Comparison of ENCODE assay signal across 24 cellular contexts in the genomic region with DNA sequence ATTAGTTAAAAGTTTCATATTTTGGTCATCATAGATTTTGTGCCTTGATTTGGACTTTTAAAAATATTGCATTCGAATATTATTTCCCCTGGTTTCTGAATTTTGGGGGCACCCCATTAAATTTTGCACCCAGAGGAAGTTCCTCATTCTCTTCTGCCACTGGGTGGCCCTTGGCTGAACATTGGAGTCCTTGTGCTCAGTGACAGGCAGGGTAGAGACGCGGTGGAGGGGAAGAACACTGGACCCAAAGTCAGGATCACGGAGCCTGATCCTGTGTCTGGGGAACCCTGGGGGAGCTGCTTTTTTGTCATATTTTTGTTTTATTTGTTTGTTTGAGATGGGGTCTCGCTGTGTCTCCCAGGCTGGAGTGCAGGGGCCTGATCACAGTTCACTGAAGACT.
DNase-seq lines count a peak whose midpoint lies in the region; ATAC-seq and TF ChIP-seq lines count a peak whose summit lies in the region.
"Had no signal": no experiment of that assay in that cellular context is flagged by ENCODE, and none has a peak within 500 bp of the region (broad histone marks: within the 10 kb centered on the region; RNA-seq: fewer than 3 reads in every experiment).

No MANE protein-coding gene starts in this region.

- no peaks in the 10 kb centered on the region for H3K9me3 Mint-ChIP-seq in chondrocyte (ENCODE audit: low read depth)
- H3K9me3 Mint-ChIP-seq: activated naive CD8-positive, alpha-beta T cell treated with anti-CD3 and anti-CD28 coated beads, Interleukin-2, amount 10 ng/mL, durations not matched to agents 7 days and 5 days; CD4-positive, alpha-beta memory T cell; mesothelial cell of epicardium had no signal

- H3K27ac ChIP-seq in left ventricle myocardium inferior (replicated peaks) (peak overlapping the region; percentile 39), mesenchymal stem cell (ENCODE audit: low read length, poor library complexity, severe bottlenecking) (no peak overlapping the region), upper lobe of left lung (peak overlapping the region; percentile 71 to 89 (median 88)), PC-3 (ENCODE audit: low read length) (no peak overlapping the region)

- intact Hi-C loops in left ventricle myocardium inferior (cut with micrococcal nuclease): no loop called here
- intact Hi-C loops in Right ventricle myocardium superior (cut with DNase I): no loop called here
- intact Hi-C loops in PC-3 (cut with micrococcal nuclease): no loop called here

- POLR2A ChIA-PET in PC-3 (lab: Charles Lee; ENCODE audit: unreplicated experiment): no interaction called here

- no peak for TF ChIP-seq POLR2A in upper lobe of left lung (IDR thresholded peaks at IDR 0.05)

- TF ChIP-seq EP300 in upper lobe of left lung (IDR thresholded peaks at IDR 0.05): no peak

- no peak overlapping the region for H3K4me2 ChIP-seq in mesenchymal stem cell (ENCODE audit: low read length, poor library complexity, severe bottlenecking)
- H3K4me2 ChIP-seq in PC-3 (ENCODE audit: low read length): no peak overlapping the region

- no peak overlapping the region for H3K4ac ChIP-seq in mesenchymal stem cell (ENCODE audit: low read depth in 1 of 2, low read length in 2 of 2)

- no peaks in the 10 kb centered on the region for H3K36me3 Mint-ChIP-seq in chondrocyte (ENCODE audit: low read depth)
- H3K36me3 Mint-ChIP-seq: mesothelial cell of epicardium had no signal

- no peaks in the 10 kb centered on the region for H4K20me1 ChIP-seq in PC-3 (ENCODE audit: low read length)

- H4K8ac ChIP-seq in mesenchymal stem cell (ENCODE audit: low read length): no peak overlapping the region

- no peak overlapping the region for H3K23ac ChIP-seq in mesenchymal stem cell (ENCODE audit: low read length in 2 of 2)

- H3K4me3 ChIP-seq in left ventricle myocardium inferior: no peak overlapping the region
- no peak overlapping the region for H3K4me3 ChIP-seq in mesenchymal stem cell (ENCODE audit: insufficient read depth in 1 of 2, low read depth in 1 of 2, low read length in 2 of 2)
- H3K4me3 ChIP-seq in upper lobe of left lung: no peak overlapping the region
- H3K4me3 ChIP-seq in PC-3 (ENCODE audit: low read length): no peak overlapping the region
- H3K4me3 ChIP-seq: body of pancreas had no signal

- H3F3A ChIP-seq in PC-3 (ENCODE audit: low read length, unreplicated experiment): no peaks in the 10 kb centered on the region

- no peak overlapping the region for H2AK5ac ChIP-seq in mesenchymal stem cell (ENCODE audit: low read length, severe bottlenecking)

- no peak overlapping the region for H2BK120ac ChIP-seq in mesenchymal stem cell (ENCODE audit: low read depth, low read length)

- TF ChIP-seq CTCF in left ventricle myocardium inferior (IDR thresholded peaks at IDR 0.05; ENCODE audit: borderline replicate concordance): no peak
- no peak for TF ChIP-seq CTCF in chondrocyte (IDR thresholded peaks at IDR 0.05)
- no peak for TF ChIP-seq CTCF in upper lobe of left lung (IDR thresholded peaks at IDR 0.05)
- no peak for TF ChIP-seq CTCF in PC-3 (conservative IDR thresholded peaks at IDR 0.05; ENCODE audit: low read depth, low read length)

- H3K18ac ChIP-seq in mesenchymal stem cell (ENCODE audit: low read depth in 1 of 2, low read length in 2 of 2): no peak overlapping the region

- H4K91ac ChIP-seq in mesenchymal stem cell (ENCODE audit: low read length): no peak overlapping the region

- no peak overlapping the region for H3K4me3 Mint-ChIP-seq in chondrocyte (ENCODE audit: unreplicated experiment)
- H3K4me3 Mint-ChIP-seq: mesothelial cell of epicardium had no signal

- H3K14ac ChIP-seq in mesenchymal stem cell (ENCODE audit: low read length in 2 of 2): no peak overlapping the region

- peaks cover 46% of the 10 kb centered on the region for H3K36me3 ChIP-seq in left ventricle myocardium inferior
- H3K36me3 ChIP-seq in mesenchymal stem cell (ENCODE audit: control insufficient read depth in 1 of 2, insufficient read depth in 2 of 2, low read depth in 1 of 2, low read length in 2 of 2): peaks cover 7 to 27% of the 10 kb centered on the region in 2 experiments
- peaks cover 7 to 56% (median 26%) of the 10 kb centered on the region in 4 donors for H3K36me3 ChIP-seq in upper lobe of left lung
- no peaks in the 10 kb centered on the region for H3K36me3 ChIP-seq in PC-3 (ENCODE audit: low read depth, low read length)

- no peak overlapping the region for H2AFZ ChIP-seq in mesenchymal stem cell (ENCODE audit: low read depth, low read length)
- H2AFZ ChIP-seq in PC-3 (ENCODE audit: low read length): no peak overlapping the region

- no peak overlapping the region for H2BK12ac ChIP-seq in mesenchymal stem cell (ENCODE audit: low read length in 2 of 2)

- no peak overlapping the region for H2BK5ac ChIP-seq in mesenchymal stem cell (ENCODE audit: low read depth, low read length, poor library complexity, severe bottlenecking)

- no TSS peak for BruUV-seq in PC-3 (replicated peaks; lab: Mats Ljungman, UMichigan)

- no peak for ATAC-seq in Right ventricle myocardium superior (ENCODE audit: poor library complexity)
- no peak for ATAC-seq in upper lobe of left lung (ENCODE audit: low FRiP score in 2 of 2)
- no peak for ATAC-seq in PC-3
- ATAC-seq: body of pancreas, HCT116 had no signal

- DNase-seq in left ventricle myocardium inferior (no peak), Right ventricle myocardium superior (no peak), chondrocyte (ENCODE audit: low spot score) (peak; percentile 24), mesenchymal stem cell (no peak), upper lobe of left lung (no peak), NCI-H146 (lab: John Stamatoyannopoulos, UW) (no peak), DMS53 treated with DMSO at 0.1 percent for 48 hours (lab: John Stamatoyannopoulos, UW; ENCODE audit: unreplicated experiment) (no peak), PC-3 (no peak)
- DNase-seq: ACHN; activated CD4-positive, alpha-beta T cell treated with anti-CD3 and anti-CD28 coated beads, Interleukin-2, amount 50 U/mL, for 1 hour; activated naive CD8-positive, alpha-beta T cell treated with anti-CD3 and anti-CD28 coated beads, Interleukin-2, amount 10 ng/mL, durations not matched to agents 7 days and 5 days; CD4-positive, alpha-beta memory T cell; cortex of kidney; DMS79; foreskin melanocyte; hypothalamus; MM.1S; NCI-H2029 treated with DMSO at 0.1 percent for 48 hours; RPMI8226; stimulated activated CD4-positive, alpha-beta T cell treated with anti-CD3 and anti-CD28 coated beads, Interleukin-12 subunit alpha, Interleukin-12 subunit beta, amount 100 ng/mL, for 4 hours; SW 1271 had no signal

- peaks cover 41% of the 10 kb centered on the region for H3K4me1 ChIP-seq in left ventricle myocardium inferior
- peaks cover 7% of the 10 kb centered on the region for H3K4me1 ChIP-seq in mesenchymal stem cell (ENCODE audit: control insufficient read depth, insufficient read depth, low read depth, low read length)
- H3K4me1 ChIP-seq in upper lobe of left lung: peaks cover 19 to 51% (median 41%) of the 10 kb centered on the region in 4 donors
- H3K4me1 ChIP-seq in PC-3 (ENCODE audit: insufficient read depth, low read length): peaks cover 23% of the 10 kb centered on the region
- H3K4me1 ChIP-seq: body of pancreas had no signal

- no peaks in the 10 kb centered on the region for H3K9me3 ChIP-seq in left ventricle myocardium inferior (replicated peaks)
- no peaks in the 10 kb centered on the region for H3K9me3 ChIP-seq in mesenchymal stem cell (ENCODE audit: control insufficient read depth, low read length)
- H3K9me3 ChIP-seq in upper lobe of left lung: no peaks in the 10 kb centered on the region
- H3K9me3 ChIP-seq in PC-3 (ENCODE audit: low read length): no peaks in the 10 kb centered on the region
- H3K9me3 ChIP-seq: body of pancreas had no signal

- H3K27me3 Mint-ChIP-seq in chondrocyte (ENCODE audit: low read depth): no peaks in the 10 kb centered on the region
- H3K27me3 Mint-ChIP-seq: activated naive CD8-positive, alpha-beta T cell treated with anti-CD3 and anti-CD28 coated beads, Interleukin-2, amount 10 ng/mL, durations not matched to agents 7 days and 5 days; CD4-positive, alpha-beta memory T cell had no signal

- H3K9ac ChIP-seq in mesenchymal stem cell (ENCODE audit: low read length): no peak overlapping the region
- H3K9ac ChIP-seq in PC-3 (ENCODE audit: low read length): no peak overlapping the region

- no peaks in the 10 kb centered on the region for H3K27me3 ChIP-seq in left ventricle myocardium inferior (ENCODE audit: low read depth)
- no peaks in the 10 kb centered on the region for H3K27me3 ChIP-seq in mesenchymal stem cell (ENCODE audit: control insufficient read depth in 1 of 2, insufficient read depth in 1 of 2, low read length in 2 of 2)
- H3K27me3 ChIP-seq in upper lobe of left lung: no peaks in the 10 kb centered on the region
- H3K27me3 ChIP-seq in PC-3 (ENCODE audit: low read length): no peaks in the 10 kb centered on the region
- H3K27me3 ChIP-seq: body of pancreas had no signal

- 77% methylated on average over 5 of the region's 5 CpGs for WGBS in mesenchymal stem cell
- WGBS in upper lobe of left lung, 2 donors: 81 to 91% methylated on average over 5 of the region's 5 CpGs

- H2BK15ac ChIP-seq in mesenchymal stem cell (ENCODE audit: low read depth, poor library complexity, severe bottlenecking): peak overlapping the region; percentile 30

- H3K79me2 ChIP-seq in PC-3 (ENCODE audit: low read length): no peaks in the 10 kb centered on the region

- no peaks in the 10 kb centered on the region for H3K9me2 ChIP-seq in PC-3 (replicated peaks; ENCODE audit: low read length)

- H3K4me1 Mint-ChIP-seq in chondrocyte (ENCODE audit: low read depth): peaks cover 15% of the 10 kb centered on the region

- CTCF ChIA-PET in PC-3 (lab: Charles Lee): no interaction called here

- no peak overlapping the region for H3K27ac Mint-ChIP-seq in chondrocyte (ENCODE audit: unreplicated experiment)
- H3K27ac Mint-ChIP-seq: mesothelial cell of epicardium had no signal

- H3K79me1 ChIP-seq in mesenchymal stem cell (replicated peaks; ENCODE audit: low read length, poor library complexity, severe bottlenecking): peaks cover 2% of the 10 kb centered on the region

Comparison
In these comparisons a context has a peak if more than half of its experiments do, and no peak if none do; other contexts are left out.
1. H3K27ac ChIP-seq: peak in left ventricle myocardium inferior (single experiment) and upper lobe of left lung (4 of 4); none in mesenchymal stem cell (single experiment) and PC-3 (single experiment).